22 cellular contexts compared by ENCODE assay signal in the genomic region with DNA sequence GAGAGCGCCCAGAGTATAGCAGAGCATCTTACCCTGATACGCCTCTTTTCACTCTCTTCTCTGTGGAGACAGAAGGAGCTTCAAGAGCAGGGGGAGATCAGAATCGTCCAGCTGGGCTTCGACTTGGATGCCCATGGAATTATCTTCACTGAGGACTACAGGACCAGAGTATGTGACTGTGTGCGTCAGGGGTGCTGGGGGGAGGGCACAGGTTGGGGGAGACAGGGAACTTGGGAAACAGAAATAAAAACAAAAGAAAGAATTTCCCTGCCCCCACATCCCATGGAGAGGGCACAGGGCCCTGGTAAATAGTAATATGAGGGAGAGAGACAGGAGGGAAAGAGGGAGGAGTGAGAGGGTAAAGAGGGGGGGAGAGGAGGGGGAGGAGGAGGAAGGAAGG. TPM values are rescaled to one million over a fixed set of nuclear protein-coding genes. Genes with fewer than 3 reads are reported as not detected.
A peak's percentile ranks its signal among the peaks of the same experiment; 100 is the strongest.
DNase-seq lines count a peak whose midpoint lies in the region; ATAC-seq and TF ChIP-seq lines count a peak whose summit lies in the region.
"Had no signal": no experiment of that assay in that cellular context is flagged by ENCODE, and none has a peak within 500 bp of the region (broad histone marks: within the 10 kb centered on the region; RNA-seq: fewer than 3 reads in every experiment).

No MANE protein-coding gene starts in this region.

- DNase-seq in activated T-cell treated with anti-CD3 and anti-CD28 coated beads, Interleukin-2, amount 50 U/mL, for 24 hours, result no peak
- DNase-seq in activated T-cell treated with anti-CD3 and anti-CD28 coated beads, Interleukin-2, amount 50 U/mL, for 1 hour, result no peak
- no peak for DNase-seq in DND-41
- DNase-seq in activated naive CD8-positive, alpha-beta T cell treated with anti-CD3 and anti-CD28 coated beads, Interleukin-2, amount 10 ng/mL, durations not matched to agents 7 days and 5 days, result no peak
- DNase-seq in posterior vena cava (ENCODE audit: low spot score), result peak; percentile 40
- no peak for DNase-seq in DMS114 treated with DMSO at 0.1 percent for 48 hours (lab: John Stamatoyannopoulos, UW; ENCODE audit: unreplicated experiment)
- no peak for DNase-seq in stimulated activated CD4-positive, alpha-beta T cell treated with anti-CD3 and anti-CD28 coated beads, Interleukin-4, amount 100 ng/mL, for 24 hours
- DNase-seq: amygdala; COR-L47; effector CD4-positive, alpha-beta T cell; KG1; left ventricle myocardium inferior; NCI-H1417; NCI-H2081; NCI-H226; Peyer's patch; psoas muscle; stimulated activated naive CD4-positive, alpha-beta T cell treated with Interleukin-2 at 50 U/mL for 16 hours had no signal

- peaks cover 1% of the 10 kb centered on the region; the same call in 1 of the 2 replicates for H3K4me1 ChIP-seq in DND-41 (ENCODE audit: insufficient read depth, low read length)
- H3K4me1 ChIP-seq: breast epithelium, Peyer's patch, psoas muscle had no signal

- no peak overlapping the region for H3K4me3 Mint-ChIP-seq in activated T-cell treated with anti-CD3 and anti-CD28 coated beads, Interleukin-2, amount 50 U/mL, for 24 hours
- H3K4me3 Mint-ChIP-seq in activated naive CD8-positive, alpha-beta T cell treated with anti-CD3 and anti-CD28 coated beads, Interleukin-2, amount 10 ng/mL, durations not matched to agents 7 days and 5 days, result no peak overlapping the region
- H3K4me3 Mint-ChIP-seq: B cell had no signal

- 0 out of 3 replicates have a peak, but pooled peaks have one; percentile 24 for ATAC-seq in DND-41 (ENCODE audit: insufficient read depth, low read depth)
- ATAC-seq in activated naive CD8-positive, alpha-beta T cell treated with anti-CD3 and anti-CD28 coated beads, Interleukin-2, amount 10 ng/mL, durations not matched to agents 7 days and 5 days (ENCODE audit: low read depth), result no peak
- ATAC-seq: HCT116, psoas muscle had no signal

- intact Hi-C loops in posterior vena cava (cut with DNase I), result no loop called here

- H2AFZ ChIP-seq in DND-41 (ENCODE audit: low read depth, low read length), result no peak overlapping the region

- H3K36me3 ChIP-seq in DND-41 (ENCODE audit: insufficient read depth, low read length), result peaks cover 9% of the 10 kb centered on the region
- H3K36me3 ChIP-seq: breast epithelium had no signal

- no peak overlapping the region for H3K4me3 ChIP-seq in DND-41 (ENCODE audit: low read depth in 1 of 2, low read length in 2 of 2)
- H3K4me3 ChIP-seq: breast epithelium, left ventricle myocardium inferior, Peyer's patch, psoas muscle had no signal

- H3K36me3 Mint-ChIP-seq in activated T-cell treated with anti-CD3 and anti-CD28 coated beads, Interleukin-2, amount 50 U/mL, for 24 hours (ENCODE audit: low read depth), result peaks cover 27% of the 10 kb centered on the region
- peaks cover 3% of the 10 kb centered on the region for H3K36me3 Mint-ChIP-seq in activated naive CD8-positive, alpha-beta T cell treated with anti-CD3 and anti-CD28 coated beads, Interleukin-2, amount 10 ng/mL, durations not matched to agents 7 days and 5 days

- H3K4me1 Mint-ChIP-seq in activated T-cell treated with anti-CD3 and anti-CD28 coated beads, Interleukin-2, amount 50 U/mL, for 24 hours (ENCODE audit: low read depth), result peaks cover 17% of the 10 kb centered on the region
- H3K4me1 Mint-ChIP-seq in activated naive CD8-positive, alpha-beta T cell treated with anti-CD3 and anti-CD28 coated beads, Interleukin-2, amount 10 ng/mL, durations not matched to agents 7 days and 5 days, result peaks cover 5% of the 10 kb centered on the region
- H3K4me1 Mint-ChIP-seq: B cell had no signal

- peaks cover 2% of the 10 kb centered on the region for H3K79me2 ChIP-seq in DND-41 (ENCODE audit: insufficient read depth, low read length)

- no peaks in the 10 kb centered on the region for H3K27me3 ChIP-seq in DND-41 (ENCODE audit: insufficient read depth, low read length, poor library complexity)
- H3K27me3 ChIP-seq: breast epithelium, Peyer's patch had no signal

- H3K4me2 ChIP-seq in DND-41 (ENCODE audit: insufficient read depth, low read length), result no peak overlapping the region

- POLR2A ChIA-PET in activated naive CD8-positive, alpha-beta T cell treated with anti-CD3 and anti-CD28 coated beads, Interleukin-2, amount 10 ng/mL, durations not matched to agents 7 days and 5 days (lab: Charles Lee), result interaction anchor here (1.7 kb wide), 1 partner anchor 20 kb away, joined by 4 read pairs; a partner anchor contains a TSS

- no peak overlapping the region for H3K27ac ChIP-seq in DND-41 (ENCODE audit: low read length)
- H3K27ac ChIP-seq: epithelial cell of prostate, left ventricle myocardium inferior, Peyer's patch, psoas muscle had no signal

- no peaks in the 10 kb centered on the region for H4K20me1 ChIP-seq in DND-41 (ENCODE audit: insufficient read depth, low read length)

- H3K27ac Mint-ChIP-seq in activated T-cell treated with anti-CD3 and anti-CD28 coated beads, Interleukin-2, amount 50 U/mL, for 24 hours, result peak overlapping the region; percentile 79
- peak overlapping the region; percentile 82 for H3K27ac Mint-ChIP-seq in activated naive CD8-positive, alpha-beta T cell treated with anti-CD3 and anti-CD28 coated beads, Interleukin-2, amount 10 ng/mL, durations not matched to agents 7 days and 5 days
- H3K27ac Mint-ChIP-seq: B cell had no signal

- H3K9ac ChIP-seq in DND-41 (ENCODE audit: low read depth, low read length), result no peak overlapping the region

- no peaks in the 10 kb centered on the region for H3K9me3 Mint-ChIP-seq in activated T-cell treated with anti-CD3 and anti-CD28 coated beads, Interleukin-2, amount 50 U/mL, for 24 hours
- H3K9me3 Mint-ChIP-seq in activated naive CD8-positive, alpha-beta T cell treated with anti-CD3 and anti-CD28 coated beads, Interleukin-2, amount 10 ng/mL, durations not matched to agents 7 days and 5 days, result no peaks in the 10 kb centered on the region

- no peaks in the 10 kb centered on the region for H3K27me3 Mint-ChIP-seq in activated T-cell treated with anti-CD3 and anti-CD28 coated beads, Interleukin-2, amount 50 U/mL, for 24 hours
- no peaks in the 10 kb centered on the region for H3K27me3 Mint-ChIP-seq in activated naive CD8-positive, alpha-beta T cell treated with anti-CD3 and anti-CD28 coated beads, Interleukin-2, amount 10 ng/mL, durations not matched to agents 7 days and 5 days
- H3K27me3 Mint-ChIP-seq: B cell had no signal

- no peaks in the 10 kb centered on the region for H3K9me3 ChIP-seq in DND-41 (ENCODE audit: insufficient read depth, low read length, severe bottlenecking)
- H3K9me3 ChIP-seq: breast epithelium, left ventricle myocardium inferior, Peyer's patch, psoas muscle had no signal

- no peak for TF ChIP-seq CTCF in DND-41 (IDR thresholded peaks at IDR 0.05; ENCODE audit: borderline replicate concordance, extremely low read depth, low read length, poor library complexity, severe bottlenecking)

RNA-seq across cellular contexts. Expression of a gene that starts 3.0 kb away (rescaled TPM):
- 1 to 10 TPM; 3.4 to 6.7 TPM for total RNA-seq in activated naive CD8-positive, alpha-beta T cell treated with anti-CD3 and anti-CD28 coated beads, Interleukin-2, amount 10 ng/mL, durations not matched to agents 7 days and 5 days
- total RNA-seq in posterior vena cava, result 10 to 100 TPM; 27.5 to 51.7 TPM

RNA-seq across cellular contexts. Expression of a gene that starts 6.9 kb away (rescaled TPM):
- 10 to 100 TPM; 22.4 to 28.6 TPM for total RNA-seq in activated naive CD8-positive, alpha-beta T cell treated with anti-CD3 and anti-CD28 coated beads, Interleukin-2, amount 10 ng/mL, durations not matched to agents 7 days and 5 days
- 10 to 100 TPM; 14.5 to 15.5 TPM for total RNA-seq in posterior vena cava

RNA-seq across cellular contexts. Expression of a gene that starts 19.9 kb away (rescaled TPM):
- total RNA-seq in activated naive CD8-positive, alpha-beta T cell treated with anti-CD3 and anti-CD28 coated beads, Interleukin-2, amount 10 ng/mL, durations not matched to agents 7 days and 5 days, result 100 to 1,000 TPM; 102 to 112 TPM
- total RNA-seq in posterior vena cava, result 10 to 100 TPM; 41.6 to 42.9 TPM

RNA-seq across cellular contexts. Expression of a gene that starts 20.1 kb away (rescaled TPM):
- 10 to 100 TPM; 61.3 to 62.5 TPM for total RNA-seq in activated naive CD8-positive, alpha-beta T cell treated with anti-CD3 and anti-CD28 coated beads, Interleukin-2, amount 10 ng/mL, durations not matched to agents 7 days and 5 days
- 10 to 100 TPM; 41.6 to 52.0 TPM for total RNA-seq in posterior vena cava

RNA-seq across cellular contexts. Expression of a gene that starts 32.9 kb away (rescaled TPM):
- total RNA-seq in activated naive CD8-positive, alpha-beta T cell treated with anti-CD3 and anti-CD28 coated beads, Interleukin-2, amount 10 ng/mL, durations not matched to agents 7 days and 5 days, result 1 to 10 TPM; 1.2 to 2.1 TPM
- total RNA-seq in posterior vena cava, result 10 to 100 TPM; 35.8 to 83.3 TPM
- total RNA-seq: B cell had no signal
